ENCODE assay signal across 9 cellular contexts in the genomic region with DNA sequence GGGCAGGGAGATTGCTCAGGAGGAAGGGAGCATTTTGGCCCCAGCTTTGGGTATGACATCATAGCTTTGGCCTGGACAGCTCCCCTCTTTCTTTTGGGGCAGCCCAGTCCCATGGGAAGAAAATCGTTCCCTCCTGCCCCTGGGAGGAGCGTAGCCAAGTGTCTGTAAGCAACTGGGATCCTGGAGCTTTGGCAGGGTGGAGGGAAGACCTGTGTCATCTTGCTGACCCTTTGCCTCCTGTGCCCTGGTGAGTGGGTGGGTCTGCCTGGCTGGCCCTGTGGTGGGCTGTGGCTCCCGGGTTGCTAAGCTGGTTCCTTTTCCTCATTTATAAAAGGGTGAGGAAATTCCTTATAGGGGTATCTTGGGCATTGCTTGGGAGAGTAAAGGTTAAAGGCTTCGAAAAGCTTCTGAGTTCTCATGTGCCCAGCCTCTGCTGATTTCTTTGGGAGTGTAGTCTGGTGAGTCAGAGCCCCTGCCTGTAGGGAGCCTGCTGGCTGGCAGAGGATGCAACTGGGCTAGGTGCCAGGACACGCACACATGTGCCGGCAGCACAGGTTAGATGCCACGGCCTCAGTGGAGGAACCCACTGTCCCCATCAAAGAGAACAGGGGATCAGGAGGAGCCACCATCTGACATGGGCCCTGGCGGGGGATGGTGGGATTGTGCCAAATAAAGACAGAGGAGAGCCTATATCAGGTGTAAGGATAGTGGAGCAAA.
DNase-seq lines count a peak whose midpoint lies in the region; ATAC-seq and TF ChIP-seq lines count a peak whose summit lies in the region.
"Had no signal": no experiment of that assay in that cellular context is flagged by ENCODE, and none has a peak within 500 bp of the region (broad histone marks: within the 10 kb centered on the region; RNA-seq: fewer than 3 reads in every experiment).

No MANE protein-coding gene starts in this region.

- no peaks in the 10 kb centered on the region for H3K9me3 ChIP-seq in lower lobe of right lung

- peak overlapping the region; percentile 41 for H3K27ac ChIP-seq in lower lobe of right lung

- ATAC-seq in lower lobe of right lung (peak; percentile 67 to 70), GM19455 (IDR thresholded peaks at IDR 0.05; ENCODE audit: unreplicated experiment) (no peak)

- DNase-seq in A172 (ENCODE audit: low spot score) (peak; percentile 52), LoVo (ENCODE audit: low spot score) (peak; percentile 38), epithelial cell of esophagus (ENCODE audit: low read depth) (peak; percentile 87), lower lobe of right lung (peak; percentile 77), amniotic stem cell (lab: John Stamatoyannopoulos, UW) (no peak)
- no peak for DNase-seq in stimulated activated CD4-positive, alpha-beta T cell treated with anti-CD3 and anti-CD28 coated beads, Interleukin-2, amount 100 ng/mL, for 48 hours
- DNase-seq in activated CD4-positive, CD25-positive, alpha-beta regulatory T cell treated with anti-CD3 and anti-CD28 coated beads, Interleukin-2, amount 50 U/mL, for 72 hours: no peak
- DNase-seq: OCI-M1 had no signal

- H3K27me3 ChIP-seq in lower lobe of right lung (ENCODE audit: low read depth): no peaks in the 10 kb centered on the region

- peaks cover 5% of the 10 kb centered on the region for H3K4me1 ChIP-seq in lower lobe of right lung

- TF ChIP-seq CTCF in epithelial cell of esophagus (IDR thresholded peaks at IDR 0.05; ENCODE audit: insufficient read depth, low read depth, low read length, missing control alignments): no peak
- TF ChIP-seq CTCF in lower lobe of right lung (IDR thresholded peaks at IDR 0.05): no peak

- intact Hi-C loops in lower lobe of right lung (cut with DNase I): no loop called here

- H3K36me3 ChIP-seq in lower lobe of right lung: peaks cover 78% of the 10 kb centered on the region

- no peak overlapping the region for H3K4me3 ChIP-seq in epithelial cell of esophagus (ENCODE audit: low read length)
- H3K4me3 ChIP-seq in lower lobe of right lung: no peak overlapping the region

Comparison
In these comparisons a context has a peak if more than half of its experiments do, and no peak if none do; other contexts are left out.
1. DNase-seq: peak in A172 (single experiment), LoVo (single experiment), epithelial cell of esophagus (single experiment) and lower lobe of right lung (single experiment); none in stimulated activated CD4-positive, alpha-beta T cell treated with anti-CD3 and anti-CD28 coated beads, Interleukin-2, amount 100 ng/mL, for 48 hours (0 of 2), amniotic stem cell (single experiment) and activated CD4-positive, CD25-positive, alpha-beta regulatory T cell treated with anti-CD3 and anti-CD28 coated beads, Interleukin-2, amount 50 U/mL, for 72 hours (single experiment).